ENCODE assay signal across 8 cellular contexts in genomic region chr2:135741043-135741394, GRCh38. TPM values are rescaled to one million over a fixed set of nuclear protein-coding genes. Genes with fewer than 3 reads are reported as not detected.
A peak's percentile ranks its signal among the peaks of the same experiment; 100 is the strongest.
DNase-seq lines count a peak whose midpoint lies in the region; ATAC-seq and TF ChIP-seq lines count a peak whose summit lies in the region.

No MANE protein-coding gene starts in this region.

- TF ChIP-seq CTCF in OCI-LY3 (IDR thresholded peaks at IDR 0.05; ENCODE audit: low read depth, low read length), result no peak
- no peak for TF ChIP-seq CTCF in osteoblast (IDR thresholded peaks at IDR 0.05; ENCODE audit: extremely low read depth, low read depth, low read length)
- TF ChIP-seq CTCF in brain microvascular endothelial cell (IDR thresholded peaks at IDR 0.05; ENCODE audit: low read depth, low read length, missing control alignments), result no peak

- H3K27me3 ChIP-seq in ACC112 (ENCODE audit: insufficient read depth, low read length), result no peaks in the 10 kb centered on the region
- H3K27me3 ChIP-seq in OCI-LY3 (ENCODE audit: low read depth, low read length), result no peaks in the 10 kb centered on the region
- no peaks in the 10 kb centered on the region for H3K27me3 ChIP-seq in effector memory CD4-positive, alpha-beta T cell (replicated peaks; ENCODE audit: control insufficient read depth, insufficient read depth, low read length, poor library complexity, severe bottlenecking)
- no peaks in the 10 kb centered on the region for H3K27me3 ChIP-seq in osteoblast (ENCODE audit: insufficient read depth, low read length)
- H3K27me3 ChIP-seq in brain microvascular endothelial cell (replicated peaks), result no peaks in the 10 kb centered on the region

- peak overlapping the region; percentile 95 for H2AFZ ChIP-seq in ACC112 (ENCODE audit: low read length, unreplicated experiment)
- peak overlapping the region; percentile 99 for H2AFZ ChIP-seq in OCI-LY3 (ENCODE audit: low read depth, low read length)
- peak overlapping the region; percentile 87 for H2AFZ ChIP-seq in osteoblast (ENCODE audit: low read length)

- in situ Hi-C loops in brain microvascular endothelial cell (cut with HindIII; ENCODE audit: low pct_ligation_motif_present, low sequenced_read_pairs), result no loop called here

- H3K9me3 ChIP-seq in OCI-LY3 (ENCODE audit: insufficient read depth, low read length), result no peaks in the 10 kb centered on the region
- no peaks in the 10 kb centered on the region for H3K9me3 ChIP-seq in effector memory CD4-positive, alpha-beta T cell (ENCODE audit: control insufficient read depth, low read length)
- H3K9me3 ChIP-seq in osteoblast (ENCODE audit: low read depth, low read length), result no peaks in the 10 kb centered on the region

- H3K4me2 ChIP-seq in OCI-LY3 (ENCODE audit: low read length) (peak overlapping the region; percentile 40), osteoblast (ENCODE audit: insufficient read depth, low read length) (peak overlapping the region; percentile 14)

- H3K27ac ChIP-seq in ACC112 (ENCODE audit: low read depth, low read length) (no peak overlapping the region), OCI-LY3 (ENCODE audit: low read length) (no peak overlapping the region), osteoblast (ENCODE audit: low read depth, low read length) (no peak overlapping the region), brain microvascular endothelial cell (no peak overlapping the region)
- peak overlapping the region; percentile 96 for H3K27ac ChIP-seq in effector memory CD4-positive, alpha-beta T cell (ENCODE audit: insufficient read depth, low read length, poor library complexity, severe bottlenecking)

- H4K20me1 ChIP-seq in OCI-LY3 (ENCODE audit: insufficient read depth, low read length) (peaks cover 30% of the 10 kb centered on the region), osteoblast (ENCODE audit: insufficient read depth, low read length) (peaks cover 32% of the 10 kb centered on the region)

- H3K4me3 ChIP-seq in ACC112 (ENCODE audit: low read depth, low read length), result no peak overlapping the region
- H3K4me3 ChIP-seq in OCI-LY3 (ENCODE audit: low read length), result peak overlapping the region; percentile 44
- peak overlapping the region; percentile 96 for H3K4me3 ChIP-seq in effector memory CD4-positive, alpha-beta T cell (ENCODE audit: insufficient read depth, low read depth, low read length, poor library complexity, severe bottlenecking)
- H3K4me3 ChIP-seq in osteoblast (ENCODE audit: insufficient read depth, low read length), result peak overlapping the region; percentile 94
- no peak overlapping the region for H3K4me3 ChIP-seq in brain microvascular endothelial cell (ENCODE audit: low read depth, low read length)

- DNase-seq in effector memory CD4-positive, alpha-beta T cell, result no peak
- no peak for DNase-seq in osteoblast (ENCODE audit: insufficient read length, low spot score, missing footprints)
- DNase-seq in brain microvascular endothelial cell, result no peak
- no peak for DNase-seq in OCI-M2 (lab: John Stamatoyannopoulos, UW; ENCODE audit: unreplicated experiment)
- no peak for DNase-seq in AG08396 (ENCODE audit: low spot score)

- no peak for ATAC-seq in HG03520 (IDR thresholded peaks at IDR 0.05; ENCODE audit: unreplicated experiment)

- H3K36me3 ChIP-seq in ACC112 (ENCODE audit: insufficient read depth, low read length) (peaks cover under 1% of the 10 kb centered on the region; the same call in 1 of the 2 replicates), OCI-LY3 (replicated peaks; ENCODE audit: low read depth, low read length) (peaks cover 11% of the 10 kb centered on the region), osteoblast (ENCODE audit: insufficient read depth, low read length) (no peaks in the 10 kb centered on the region), brain microvascular endothelial cell (replicated peaks) (no peaks in the 10 kb centered on the region)
- peaks cover 3% of the 10 kb centered on the region for H3K36me3 ChIP-seq in effector memory CD4-positive, alpha-beta T cell (ENCODE audit: control insufficient read depth, insufficient read depth, low read length)

- H3K4me1 ChIP-seq in ACC112 (ENCODE audit: control insufficient read depth, insufficient read depth, low read length, unreplicated experiment) (peaks cover 18% of the 10 kb centered on the region), OCI-LY3 (ENCODE audit: low read length) (peaks cover 16% of the 10 kb centered on the region), osteoblast (ENCODE audit: insufficient read depth, low read length) (peaks cover 22% of the 10 kb centered on the region)
- peaks cover 10% of the 10 kb centered on the region for H3K4me1 ChIP-seq in effector memory CD4-positive, alpha-beta T cell (ENCODE audit: control insufficient read depth, insufficient read depth, low read length, poor library complexity, severe bottlenecking)

- H3K9ac ChIP-seq in OCI-LY3 (ENCODE audit: low read length), result no peak overlapping the region

- H3K79me2 ChIP-seq in ACC112 (ENCODE audit: control insufficient read depth, insufficient read depth, low read length, unreplicated experiment), result peaks cover 41% of the 10 kb centered on the region
- peaks cover 43% of the 10 kb centered on the region for H3K79me2 ChIP-seq in OCI-LY3 (ENCODE audit: low read length)
- H3K79me2 ChIP-seq in osteoblast (ENCODE audit: insufficient read depth, low read length), result peaks cover 38% of the 10 kb centered on the region

RNA-seq across cellular contexts. Expression of gene UBXN4, which starts 0.6 kb away (rescaled TPM):
- total RNA-seq in osteoblast, result 75.6 and 89.0 TPM in 2 replicates

Comparison
In these comparisons a context has a peak if more than half of its experiments do, and no peak if none do; other contexts are left out.
1. H3K4me3 ChIP-seq: peak in OCI-LY3 (single experiment), effector memory CD4-positive, alpha-beta T cell (single experiment) and osteoblast (single experiment); none in ACC112 (single experiment) and brain microvascular endothelial cell (single experiment).
2. Peak in every context shown above with its lines, with median percentiles within 50 percentile points of each other: H2AFZ ChIP-seq.